ENCODE assay signal across 8 cellular contexts in genomic region chr10:69004821-69005220, GRCh38. TPM values are rescaled to one million over a fixed set of nuclear protein-coding genes. Genes with fewer than 3 reads are reported as not detected.
DNase-seq lines count a peak whose midpoint lies in the region; ATAC-seq and TF ChIP-seq lines count a peak whose summit lies in the region.

No MANE protein-coding gene starts in this region.

- no peaks in the 10 kb centered on the region for H3K4me1 ChIP-seq in smooth muscle cell (ENCODE audit: low read depth)

- 70% methylated on average over 1 of the region's 1 CpG for WGBS in smooth muscle cell (ENCODE audit: low lambda C conversion rate)

- POLR2A ChIA-PET in AG04449 (lab: Yijun Ruan, JAX): no interaction called here

- H3K4me2 ChIP-seq in smooth muscle cell: no peak overlapping the region

- H2AFZ ChIP-seq in smooth muscle cell (ENCODE audit: low read depth): no peak overlapping the region

- no peak for DNase-seq in AG04449 (ENCODE audit: low read depth, low spot score)
- peak; percentile 46 for DNase-seq in SW480 (ENCODE audit: low spot score)
- DNase-seq in fibroblast of the conjunctiva (ENCODE audit: low read depth): peak; percentile 60
- no peak for DNase-seq in smooth muscle cell (lab: John Stamatoyannopoulos, UW; ENCODE audit: unreplicated experiment)
- no peak for DNase-seq in NK-92 treated with Interleukin-12 subunit alpha and Interleukin-12 subunit beta, amount 100 ng/mL, for 24 hours (lab: John Stamatoyannopoulos, UW)
- DNase-seq in NCI-H524 (lab: John Stamatoyannopoulos, UW): no peak
- DNase-seq in ecto neural progenitor cell (ENCODE audit: low spot score): no peak

- peaks cover 11% of the 10 kb centered on the region for H3K79me2 ChIP-seq in smooth muscle cell (ENCODE audit: low read depth)

- H3K4me3 ChIP-seq in AG04449 (ENCODE audit: low read depth, low read length): no peak overlapping the region
- no peak overlapping the region for H3K4me3 ChIP-seq in smooth muscle cell

- peak; percentile 45 for ATAC-seq in GM18907 (IDR thresholded peaks at IDR 0.05; ENCODE audit: unreplicated experiment)

- no peaks in the 10 kb centered on the region for H3F3A ChIP-seq in smooth muscle cell (ENCODE audit: low read depth)

- H3K27ac ChIP-seq in smooth muscle cell (ENCODE audit: low read depth): no peak overlapping the region

- CTCF ChIA-PET in AG04449 (lab: Yijun Ruan, JAX): interaction anchor here (0.6 to 19.3 kb wide), 28 partner anchors 8 to 410 kb away, joined by 3 to 416 read pairs (median 4); partner anchors contain the start of genes SRGN and SUPV3L1

- H3K36me3 ChIP-seq in smooth muscle cell (ENCODE audit: low read depth): peaks cover 18% of the 10 kb centered on the region

- H3K9ac ChIP-seq in smooth muscle cell (ENCODE audit: low read depth): no peak overlapping the region

- TF ChIP-seq CTCF in AG04449 (IDR thresholded peaks at IDR 0.05; ENCODE audit: insufficient read depth, low read length, missing control alignments) (peak; percentile 43), smooth muscle cell (IDR thresholded peaks at IDR 0.05; ENCODE audit: borderline replicate concordance, insufficient read depth, poor library complexity, severe bottlenecking) (peak; percentile 47)

- H3K27me3 ChIP-seq in smooth muscle cell (ENCODE audit: low read depth): no peaks in the 10 kb centered on the region

- H3K9me3 ChIP-seq in smooth muscle cell (replicated peaks; ENCODE audit: low read depth): no peaks in the 10 kb centered on the region

- peaks cover 8% of the 10 kb centered on the region for H4K20me1 ChIP-seq in smooth muscle cell (ENCODE audit: low read depth)

RNA-seq across cellular contexts. Expression of gene KIFBP, which starts 16.2 kb away (rescaled TPM):
- 51.8 and 55.1 TPM in 2 replicates for total RNA-seq in smooth muscle cell
- polyA plus RNA-seq in smooth muscle cell: 37.6 and 38.0 TPM in 2 replicates

RNA-seq across cellular contexts. Expression of gene DDX21, which starts 48.9 kb away (rescaled TPM):
- 47.7 and 52.3 TPM in 2 replicates for total RNA-seq in smooth muscle cell
- 9.9 and 11.0 TPM in 2 replicates for polyA plus RNA-seq in smooth muscle cell

Comparison
In these comparisons a context has a peak if more than half of its experiments do, and no peak if none do; other contexts are left out.
1. DNase-seq: peak in SW480 (single experiment) and fibroblast of the conjunctiva (single experiment); none in AG04449 (single experiment), smooth muscle cell (single experiment), NK-92 treated with Interleukin-12 subunit alpha and Interleukin-12 subunit beta, amount 100 ng/mL, for 24 hours (single experiment), NCI-H524 (0 of 2) and ecto neural progenitor cell (single experiment).